21 cellular contexts compared by ENCODE assay signal in genomic region chr12:70110085-70110484, GRCh38.
"Had no signal": no experiment of that assay in that cellular context is flagged by ENCODE, and none has a peak within 500 bp of the region (broad histone marks: within the 10 kb centered on the region; RNA-seq: fewer than 3 reads in every experiment).

No MANE protein-coding gene starts in this region.

- H3K9ac ChIP-seq: neural progenitor cell had no signal

- H3K27me3 ChIP-seq: dorsolateral prefrontal cortex, gastrocnemius medialis, left lung, neural progenitor cell, right atrium auricular region, sigmoid colon, testis, tibial artery had no signal

- H3K9me3 ChIP-seq: gastrocnemius medialis, prostate gland, testis had no signal

- H3K4me2 ChIP-seq: neural progenitor cell had no signal

- DNase-seq: dorsolateral prefrontal cortex; effector CD4-positive, alpha-beta T cell; foreskin fibroblast; gastrocnemius medialis; head of caudate nucleus; left cardiac atrium; left lung; mesenchymal stem cell; mucosa of descending colon; naive B cell; sigmoid colon; stimulated activated CD4-positive, alpha-beta T cell treated with anti-CD3 and anti-CD28 coated beads, Interleukin-2, amount 100 ng/mL, for 24 hours; stimulated activated CD4-positive, alpha-beta T cell treated with anti-CD3 and anti-CD28 coated beads, Interleukin-4, amount 100 ng/mL, for 24 hours; stimulated activated naive CD4-positive, alpha-beta T cell treated with Interleukin-2 at 50 U/mL for 16 hours; substantia nigra; testis; tibial artery had no signal

- H2AFZ ChIP-seq: neural progenitor cell had no signal

- ATAC-seq: gastrocnemius medialis; left cardiac atrium; left lung; mucosa of descending colon; stimulated activated effector memory CD8-positive, alpha-beta T cell treated with anti-CD3 and anti-CD28 coated beads, Interleukin-12 subunit alpha, Interleukin-12 subunit beta, amount 100 ng/mL, for 72 hours had no signal

- H3K4me3 ChIP-seq: dorsolateral prefrontal cortex, gastrocnemius medialis, left lung, mucosa of descending colon, neural progenitor cell, prostate gland, right atrium auricular region, sigmoid colon, testis, tibial artery had no signal

- H3K27ac ChIP-seq: dorsolateral prefrontal cortex, gastrocnemius medialis, left lung, neural progenitor cell, prostate gland, right atrium auricular region, sigmoid colon, testis, tibial artery had no signal

- H3K4me1 ChIP-seq: gastrocnemius medialis, left lung, prostate gland, right atrium auricular region, sigmoid colon, testis, tibial artery had no signal

- H3K36me3 ChIP-seq: gastrocnemius medialis, left lung, neural progenitor cell, prostate gland, right atrium auricular region, sigmoid colon, tibial artery had no signal
